Comparison of ENCODE assay signal across 8 cellular contexts in genomic region chr1:154937988-154938386, GRCh38. TPM values are rescaled to one million over a fixed set of nuclear protein-coding genes. Genes with fewer than 3 reads are reported as not detected.
A peak's percentile ranks its signal among the peaks of the same experiment; 100 is the strongest.
DNase-seq lines count a peak whose midpoint lies in the region; ATAC-seq and TF ChIP-seq lines count a peak whose summit lies in the region.

No MANE protein-coding gene starts in this region.

- ATAC-seq in HG03025 (IDR thresholded peaks at IDR 0.05; ENCODE audit: low FRiP score, unreplicated experiment): no peak

- peaks cover 15% of the 10 kb centered on the region for H3F3A ChIP-seq in SU-DHL-6 (ENCODE audit: insufficient read depth)

- H3K4me3 ChIP-seq in GM06990 (replicated peaks; ENCODE audit: low read depth, low read length): peak overlapping the region; percentile 74
- H3K4me3 ChIP-seq in SU-DHL-6 (ENCODE audit: insufficient read depth, low read length, poor library complexity, severe bottlenecking): peak overlapping the region; percentile 79
- H3K4me3 ChIP-seq in fibroblast of lung (replicated peaks in 1 of 4; ENCODE audit: control extremely low read depth in 1 of 4, insufficient read depth in 1 of 4, low read depth in 3 of 4, low read length in 4 of 4): peak overlapping the region in 3 of 4 experiments; percentile 76 to 91 (median 84)
- H3K4me3 ChIP-seq in sigmoid colon: peak overlapping the region in 3 of 4 donors; percentile 66 to 80 (median 74)

- intact Hi-C loops in sigmoid colon (cut with DNase I): loop anchor here (1.0 to 2.0 kb wide), 3 partner anchors 36 to 379 kb away; partner anchors contain the start of genes CKS1B and UBE2Q1

- DNase-seq in GM06990 (ENCODE audit: extremely low read depth, insufficient read length) (no peak), fibroblast of lung (ENCODE audit: low read depth in 2 of 2) (no peak), sigmoid colon (no peak), mucosa of gallbladder (ENCODE audit: low spot score) (no peak), NCI-H2196 treated with DMSO at 0.1 percent for 48 hours (lab: John Stamatoyannopoulos, UW; ENCODE audit: unreplicated experiment) (no peak)
- DNase-seq in activated CD8-positive, alpha-beta memory T cell treated with anti-CD3 and anti-CD28 coated beads for 24 hours: no peak

- H3K27ac ChIP-seq in SU-DHL-6 (ENCODE audit: low read depth, low read length) (peak overlapping the region; percentile 88), fibroblast of lung (ENCODE audit: insufficient read depth, low read length) (peak overlapping the region; percentile 100), sigmoid colon (peak overlapping the region; percentile 90 to 98 (median 96))

- H3K9me3 ChIP-seq in SU-DHL-6 (ENCODE audit: insufficient read depth, low read length) (no peaks in the 10 kb centered on the region), fibroblast of lung (ENCODE audit: control insufficient read depth, insufficient read depth, low read depth, low read length) (no peaks in the 10 kb centered on the region), sigmoid colon (no peaks in the 10 kb centered on the region)

- H3K4me2 ChIP-seq in SU-DHL-6 (ENCODE audit: low read depth, low read length, poor library complexity, severe bottlenecking): peak overlapping the region; percentile 73
- H3K4me2 ChIP-seq in fibroblast of lung (ENCODE audit: extremely low read depth, insufficient read depth, low read length): peak overlapping the region; percentile 90

- H3K9me2 ChIP-seq in SU-DHL-6 (replicated peaks; ENCODE audit: insufficient read depth, low read length): no peaks in the 10 kb centered on the region

- TF ChIP-seq POLR2A in sigmoid colon (IDR thresholded peaks at IDR 0.05): no peak

- TF ChIP-seq EP300 in sigmoid colon (IDR thresholded peaks at IDR 0.05): no peak

- H3K79me2 ChIP-seq in SU-DHL-6 (ENCODE audit: insufficient read depth, low read length): peaks cover 13% of the 10 kb centered on the region
- H3K79me2 ChIP-seq in fibroblast of lung (ENCODE audit: control insufficient read depth, insufficient read depth, low read length): peaks cover 2% of the 10 kb centered on the region

- no peaks in the 10 kb centered on the region for H4K20me1 ChIP-seq in SU-DHL-6 (ENCODE audit: low read depth, low read length)
- H4K20me1 ChIP-seq in fibroblast of lung (ENCODE audit: control insufficient read depth, extremely low read depth, insufficient read depth, low read length): no peaks in the 10 kb centered on the region

- H2AFZ ChIP-seq in SU-DHL-6 (ENCODE audit: low read depth, low read length, severe bottlenecking) (no peak overlapping the region), fibroblast of lung (ENCODE audit: low read length) (no peak overlapping the region)

- peaks cover 3% of the 10 kb centered on the region for H3K4me1 ChIP-seq in fibroblast of lung (ENCODE audit: control insufficient read depth, extremely low read depth, insufficient read depth, low read length)
- H3K4me1 ChIP-seq in sigmoid colon: peaks cover 0 to 49% (median 28%) of the 10 kb centered on the region in 4 donors

- 80 to 87% methylated on average over 8 of the region's 8 CpGs for WGBS in sigmoid colon, 2 donors

- H3K9ac ChIP-seq in SU-DHL-6 (ENCODE audit: low read length) (peak overlapping the region; percentile 88), fibroblast of lung (ENCODE audit: insufficient read depth, low read length) (no peak overlapping the region)

- TF ChIP-seq CTCF in GM06990 (IDR thresholded peaks at IDR 0.05; ENCODE audit: insufficient read depth, low read length, poor library complexity, severe bottlenecking): no peak
- no peak for TF ChIP-seq CTCF in SU-DHL-6 (IDR thresholded peaks at IDR 0.05; ENCODE audit: insufficient read depth, low read length, poor library complexity, severe bottlenecking)
- no peak for TF ChIP-seq CTCF in fibroblast of lung (conservative IDR thresholded peaks at IDR 0.05 in 1 of 2, IDR thresholded peaks at IDR 0.05 in 1 of 2; ENCODE audit: low read depth in 1 of 2, low read length in 2 of 2)
- no peak for TF ChIP-seq CTCF in sigmoid colon (IDR thresholded peaks at IDR 0.05)

- H3K27me3 ChIP-seq in GM06990 (replicated peaks; ENCODE audit: control insufficient read depth, insufficient read depth, low read length) (no peaks in the 10 kb centered on the region), SU-DHL-6 (ENCODE audit: low read length) (no peaks in the 10 kb centered on the region), fibroblast of lung (ENCODE audit: control insufficient read depth, insufficient read depth, low read length) (no peaks in the 10 kb centered on the region), sigmoid colon (no peaks in the 10 kb centered on the region)

- H3K36me3 ChIP-seq in GM06990 (ENCODE audit: control insufficient read depth, insufficient read depth, low read length): peaks cover 2% of the 10 kb centered on the region; the same call in 1 of the 2 replicates
- no peaks in the 10 kb centered on the region for H3K36me3 ChIP-seq in SU-DHL-6 (ENCODE audit: low read length)
- no peaks in the 10 kb centered on the region for H3K36me3 ChIP-seq in fibroblast of lung (ENCODE audit: control insufficient read depth, insufficient read depth, low read length)
- no peaks in the 10 kb centered on the region for H3K36me3 ChIP-seq in sigmoid colon

RNA-seq across cellular contexts. Expression of gene PMVK, which starts 1.5 kb away (rescaled TPM):
- total RNA-seq in fibroblast of lung (8.5 and 10.1 TPM in 2 replicates), sigmoid colon (10 to 100 TPM; 11.1 to 19.6 (median 13.7) TPM), mucosa of gallbladder (33.0 TPM)
- polyA plus RNA-seq in fibroblast of lung (25.1 and 33.5 TPM in 2 replicates), sigmoid colon (10 to 100 TPM; 53.1 to 54.1 (median 53.2) TPM)
- polyA plus RNA-seq in fibroblast of lung (2012): 41.0 and 59.5 TPM in 2 replicates
- 16.2 and 17.3 TPM in 2 replicates for polyA minus RNA-seq in fibroblast of lung (ENCODE audit: low replicate concordance)

RNA-seq across cellular contexts. Expression of gene PBXIP1, which starts 17.9 kb away (rescaled TPM):
- 106 and 113 TPM in 2 replicates for total RNA-seq in fibroblast of lung
- polyA plus RNA-seq in fibroblast of lung: 21.1 and 32.8 TPM in 2 replicates
- polyA plus RNA-seq in fibroblast of lung (2012): 34.4 and 51.1 TPM in 2 replicates
- 35.8 and 41.1 TPM in 2 replicates for polyA minus RNA-seq in fibroblast of lung (ENCODE audit: low replicate concordance)
- 100 to 1,000 TPM; 178 to 251 (median 201) TPM for total RNA-seq in sigmoid colon
- polyA plus RNA-seq in sigmoid colon: 10 to 100 TPM in 2 of 3 donors, 1 to 10 TPM in 1; 8.3 to 66.2 (median 13.2) TPM
- total RNA-seq in mucosa of gallbladder: 208 TPM

RNA-seq across cellular contexts. Expression of gene PYGO2, which starts 23.6 kb away (rescaled TPM):
- total RNA-seq in fibroblast of lung (19.3 and 28.1 TPM in 2 replicates), sigmoid colon (10 to 100 TPM; 15.0 to 23.3 (median 16.6) TPM), mucosa of gallbladder (54.5 TPM)
- polyA plus RNA-seq in fibroblast of lung (15.3 and 17.4 TPM in 2 replicates), sigmoid colon (10 to 100 TPM; 13.6 to 26.9 (median 16.8) TPM)
- 12.5 and 17.2 TPM in 2 replicates for polyA plus RNA-seq in fibroblast of lung (2012)
- polyA minus RNA-seq in fibroblast of lung (ENCODE audit: low replicate concordance): 18.3 and 28.6 TPM in 2 replicates

RNA-seq across cellular contexts. Expression of gene SHC1, which starts 32.6 kb away (rescaled TPM):
- total RNA-seq in fibroblast of lung: 220 and 245 TPM in 2 replicates
- 277 and 289 TPM in 2 replicates for polyA plus RNA-seq in fibroblast of lung
- 261 and 301 TPM in 2 replicates for polyA plus RNA-seq in fibroblast of lung (2012)
- polyA minus RNA-seq in fibroblast of lung (ENCODE audit: low replicate concordance): 433 and 499 TPM in 2 replicates
- total RNA-seq in sigmoid colon: 10 to 100 TPM; 49.2 to 80.4 (median 57.0) TPM
- 10 to 100 TPM; 58.5 to 75.2 (median 63.1) TPM for polyA plus RNA-seq in sigmoid colon
- total RNA-seq in mucosa of gallbladder: 123 TPM

RNA-seq across cellular contexts. Expression of gene CKS1B, which starts 36.5 kb away (rescaled TPM):
- total RNA-seq in fibroblast of lung: 23.9 and 40.3 TPM in 2 replicates
- polyA plus RNA-seq in fibroblast of lung: 55.4 and 176 TPM in 2 replicates
- polyA plus RNA-seq in fibroblast of lung (2012): 38.8 and 114 TPM in 2 replicates
- 4.0 and 38.8 TPM in 2 replicates for polyA minus RNA-seq in fibroblast of lung (ENCODE audit: low replicate concordance)
- total RNA-seq in sigmoid colon: 10 to 100 TPM; 10.2 to 35.7 (median 25.7) TPM
- polyA plus RNA-seq in sigmoid colon: 100 to 1,000 TPM in 1 of 3 donors, 10 to 100 TPM in 2; 73.3 to 104 (median 95.5) TPM
- 27.1 TPM for total RNA-seq in mucosa of gallbladder
